In the genomic region with DNA sequence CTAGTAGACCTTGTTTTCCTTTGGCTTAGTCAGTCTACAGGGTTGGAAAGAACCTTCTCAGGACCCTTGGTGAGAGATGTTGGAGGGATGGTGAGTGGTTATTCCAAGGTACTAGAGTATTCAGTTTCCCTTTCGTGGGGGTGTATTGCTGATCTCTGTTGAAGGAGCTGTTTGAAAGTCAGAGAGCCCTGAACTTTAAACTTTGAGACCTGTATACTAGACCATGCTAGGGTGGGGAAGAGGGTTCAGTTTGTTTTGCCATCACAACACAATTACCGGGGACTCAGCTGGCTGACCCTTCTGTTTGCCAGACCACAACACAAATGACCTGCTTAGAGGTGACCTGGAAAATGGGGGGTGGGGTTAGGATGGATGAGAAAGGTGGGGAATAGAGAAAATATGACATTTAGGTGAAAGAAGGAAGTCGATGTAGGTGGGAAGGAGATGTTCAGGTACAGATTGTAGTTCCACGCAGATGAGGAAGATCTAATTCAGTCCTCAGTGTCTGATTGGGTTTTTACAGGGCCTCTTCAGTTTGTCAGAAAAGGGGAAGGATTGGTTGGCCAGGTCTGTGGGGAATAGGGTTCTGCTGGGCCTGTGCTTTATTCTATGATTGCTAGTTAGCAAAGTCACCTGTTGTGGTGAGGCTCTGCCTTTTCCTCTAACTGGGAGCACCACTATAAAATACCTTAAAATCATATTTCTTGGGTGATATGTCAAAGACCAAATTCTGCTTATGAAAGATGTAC, we compare ENCODE assay signal across 22 cellular contexts.
"Had no signal": no experiment of that assay in that cellular context is flagged by ENCODE, and none has a peak within 500 bp of the region (broad histone marks: within the 10 kb centered on the region; RNA-seq: fewer than 3 reads in every experiment).

No MANE protein-coding gene starts in this region.

- H3K9me3 Mint-ChIP-seq: endodermal cell; natural killer cell; T-cell; T-helper 2 cell treated with Interferon-gamma antibody and Interleukin-4, amounts not matched to agents 5 μg/mL and 100 μg/mL, for 36 hours had no signal

- H3K36me3 Mint-ChIP-seq: natural killer cell, T-cell had no signal

- H3K27ac Mint-ChIP-seq: activated CD4-positive, alpha-beta T cell treated with anti-CD3 and anti-CD28 coated beads for 36 hours; endodermal cell; natural killer cell; T-cell; T-helper 2 cell treated with Interferon-gamma antibody and Interleukin-4, amounts not matched to agents 5 μg/mL and 100 μg/mL, for 36 hours had no signal

- H3K4me1 Mint-ChIP-seq: natural killer cell had no signal

- H3K9me3 ChIP-seq: body of pancreas, gastroesophageal sphincter, heart right ventricle, prostate gland, spleen, tibial nerve had no signal

- H3K36me3 ChIP-seq: cardiac muscle cell, gastroesophageal sphincter, prostate gland, spleen had no signal

- H3K4me3 Mint-ChIP-seq: activated CD4-positive, alpha-beta T cell treated with anti-CD3 and anti-CD28 coated beads for 36 hours; endodermal cell; natural killer cell; T-cell; T-helper 2 cell treated with Interferon-gamma antibody and Interleukin-4, amounts not matched to agents 5 μg/mL and 100 μg/mL, for 36 hours had no signal

- H3K27ac ChIP-seq: body of pancreas, cardiac muscle cell, gastroesophageal sphincter, heart right ventricle, prostate gland, tibial nerve had no signal

- H3K4me3 ChIP-seq: body of pancreas, cardiac muscle cell, gastroesophageal sphincter, heart right ventricle, lung, prostate gland, spleen, tibial nerve had no signal

- H3K4me1 ChIP-seq: body of pancreas, prostate gland had no signal

- H3K27me3 Mint-ChIP-seq: activated CD4-positive, alpha-beta T cell treated with anti-CD3 and anti-CD28 coated beads for 36 hours; T-cell had no signal

- ATAC-seq: activated CD4-positive, alpha-beta T cell treated with anti-CD3 and anti-CD28 coated beads for 36 hours; body of pancreas; gastroesophageal sphincter; heart right ventricle; natural killer cell; stimulated activated naive CD8-positive, alpha-beta T cell treated with anti-CD3 and anti-CD28 coated beads, Interleukin-15, Interleukin-2, amounts not matched to agents 100 U/mL and 50 U/mL, for 24 hours; T-cell had no signal

- H3K27me3 ChIP-seq: body of pancreas, cardiac muscle cell, gastroesophageal sphincter, heart right ventricle, spleen, tibial nerve had no signal

- DNase-seq: activated CD4-positive, alpha-beta T cell treated with anti-CD3 and anti-CD28 coated beads for 36 hours; activated CD4-positive, alpha-beta T cell treated with anti-CD3 and anti-CD28 coated beads, Interleukin-2, amount 50 U/mL, for 48 hours; activated naive CD4-positive, alpha-beta T cell treated with Interleukin-2 at 50 U/mL for 16 hours; activated T-cell treated with anti-CD3 and anti-CD28 coated beads, Interleukin-2, amount 50 U/mL, for 48 hours; anterior cingulate cortex; body of pancreas; cortex of kidney; endodermal cell; heart right ventricle; islet precursor cell; natural killer cell; spleen; stimulated activated CD4-positive, alpha-beta T cell treated with anti-CD3 and anti-CD28 coated beads, Interleukin-4, amount 100 ng/mL, for 1 hour; stimulated activated naive CD8-positive, alpha-beta T cell treated with anti-CD3 and anti-CD28 coated beads, Interleukin-15, Interleukin-2, amounts not matched to agents 100 U/mL and 50 U/mL, for 24 hours; substantia nigra; T-cell had no signal
